In genomic region chr7:108890862-108891261, GRCh38 we compare ENCODE assay signal across 31 cellular contexts.
"Had no signal": no experiment of that assay in that cellular context is flagged by ENCODE, and none has a peak within 500 bp of the region (broad histone marks: within the 10 kb centered on the region; RNA-seq: fewer than 3 reads in every experiment).

No MANE protein-coding gene starts in this region.

- H3K9me3 ChIP-seq: neutrophil, psoas muscle, stomach, testis, thyroid gland, upper lobe of right lung had no signal

- DNase-seq: heart left ventricle; islet precursor cell; kidney glomerular epithelial cell; left cardiac atrium; left lung; mesendoderm; naive B cell; natural killer cell; nephron progenitor cell; occipital lobe; psoas muscle; stimulated activated CD4-positive, alpha-beta T cell treated with anti-CD3 and anti-CD28 coated beads, Interleukin-12 subunit alpha, Interleukin-12 subunit beta, amount 100 ng/mL, for 4 hours; stimulated activated CD4-positive, alpha-beta T cell treated with anti-CD3 and anti-CD28 coated beads, Interleukin-15, amount 100 ng/mL, for 24 hours; stimulated activated CD4-positive, alpha-beta T cell treated with anti-CD3 and anti-CD28 coated beads, Interleukin-2, amount 100 ng/mL, for 24 hours; stimulated activated CD4-positive, alpha-beta T cell treated with anti-CD3 and anti-CD28 coated beads, Interleukin-4, amount 100 ng/mL, for 1 hour; stimulated activated naive B cell treated with anti-CD40 and anti-IgM and Interleukin-4, amounts not matched to agents 10 μg/mL and 1 μg/mL and 100 μg/mL, for 72 hours; stimulated activated naive CD8-positive, alpha-beta T cell treated with anti-CD3 and anti-CD28 coated beads, Interleukin-15, Interleukin-2, amounts not matched to agents 100 U/mL and 50 U/mL, for 24 hours; stomach; testis; thyroid gland; transverse colon; upper lobe of right lung had no signal

- FAIRE-seq: urothelium cell line had no signal

- H3K27ac ChIP-seq: heart left ventricle, hepatocyte, left lung, neural progenitor cell, neutrophil, parathyroid adenoma, psoas muscle, right atrium auricular region, skin epidermis, stomach, testis, thyroid gland, transverse colon, upper lobe of right lung had no signal

- H3K79me2 ChIP-seq: hepatocyte, parathyroid adenoma had no signal

- H2AFZ ChIP-seq: hepatocyte, neural progenitor cell, parathyroid adenoma had no signal

- H3K4me2 ChIP-seq: hepatocyte, neural progenitor cell had no signal

- H3K4me1 ChIP-seq: heart left ventricle, left lung, neural progenitor cell, parathyroid adenoma, psoas muscle, right atrium auricular region, stomach, testis, thyroid gland, transverse colon, upper lobe of right lung had no signal

- H3K4me3 ChIP-seq: heart left ventricle, hepatocyte, left lung, lung, neural progenitor cell, psoas muscle, right atrium auricular region, skin epidermis, stomach, testis, thyroid gland, transverse colon, upper lobe of right lung had no signal

- H3K9ac ChIP-seq: neural progenitor cell, parathyroid adenoma had no signal

- ATAC-seq: heart left ventricle; left cardiac atrium; left lung; natural killer cell; psoas muscle; sciatic nerve; stimulated activated naive B cell treated with anti-CD40 and anti-IgM and Interleukin-4, amounts not matched to agents 10 μg/mL and 1 μg/mL and 100 μg/mL, for 72 hours; stimulated activated naive CD8-positive, alpha-beta T cell treated with anti-CD3 and anti-CD28 coated beads, Interleukin-15, Interleukin-2, amounts not matched to agents 100 U/mL and 50 U/mL, for 24 hours; upper lobe of right lung had no signal

- H3K36me3 ChIP-seq: heart left ventricle, left lung, neural progenitor cell, neutrophil, right atrium auricular region, stomach, thyroid gland, transverse colon, upper lobe of right lung had no signal

- H3K27me3 ChIP-seq: heart left ventricle, hepatocyte, left lung, neural progenitor cell, neutrophil, right atrium auricular region, stomach, testis, thyroid gland, transverse colon, upper lobe of right lung had no signal
